Comparison of ENCODE assay signal across 9 cellular contexts in the genomic region with DNA sequence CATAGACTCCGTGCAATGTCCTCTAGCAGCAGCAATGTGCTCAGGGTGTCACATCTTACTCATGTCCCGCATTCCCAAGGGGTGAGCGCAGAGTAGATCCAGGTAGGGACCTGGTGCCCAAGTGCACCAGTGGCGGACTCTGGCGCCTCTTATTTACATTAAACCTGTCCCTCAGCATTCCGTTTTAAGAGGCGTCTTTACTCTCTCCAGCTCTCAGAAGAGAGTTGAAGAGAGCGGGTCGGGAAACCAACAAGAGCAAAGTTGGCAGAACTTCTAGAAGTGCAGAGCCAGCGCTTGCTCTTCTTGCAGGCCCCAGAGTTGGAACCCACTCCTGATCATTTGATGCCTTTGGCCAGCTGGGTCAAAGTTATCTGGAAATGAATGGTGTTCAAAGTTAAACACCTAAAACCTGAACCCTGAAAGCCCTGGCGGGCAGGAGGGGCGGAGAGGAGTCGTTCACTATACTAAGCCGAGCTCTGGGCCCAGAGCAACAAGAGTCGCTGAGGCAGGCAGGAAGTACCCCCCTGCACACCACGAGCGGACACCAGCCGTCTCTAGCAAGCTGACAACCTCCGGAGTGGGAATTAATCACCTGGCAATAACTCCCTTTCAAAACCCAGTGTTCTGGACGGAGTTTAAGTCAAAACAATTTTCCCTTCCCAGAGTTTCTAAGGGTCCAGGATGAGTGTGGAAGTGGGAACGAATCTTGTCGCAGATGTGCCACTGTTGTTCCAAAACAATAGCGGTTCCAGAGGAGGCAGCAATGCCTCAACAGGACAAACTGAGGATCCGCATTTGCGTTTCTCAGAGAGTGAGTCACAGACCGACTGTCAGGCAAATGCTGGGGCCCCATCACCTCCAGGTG.
A peak's percentile ranks its signal among the peaks of the same experiment; 100 is the strongest.
DNase-seq lines count a peak whose midpoint lies in the region; ATAC-seq and TF ChIP-seq lines count a peak whose summit lies in the region.
"Had no signal": no experiment of that assay in that cellular context is flagged by ENCODE, and none has a peak within 500 bp of the region (broad histone marks: within the 10 kb centered on the region; RNA-seq: fewer than 3 reads in every experiment).

No MANE protein-coding gene starts in this region.

- H3K36me3 ChIP-seq in hepatocyte (replicated peaks; ENCODE audit: insufficient read depth, low read depth), result no peaks in the 10 kb centered on the region

- H3K27me3 ChIP-seq in hepatocyte, result peaks cover 70% of the 10 kb centered on the region

- intact Hi-C loops in activated CD4-positive, alpha-beta memory T cell treated with anti-CD3 and anti-CD28 coated beads for 36 hours (cut with micrococcal nuclease), result no loop called here
- intact Hi-C loops in posterior cingulate gyrus (cut with DNase I), result loop anchor here (10.0 kb wide), 1 partner anchor 249 kb away; no protein-coding TSS in a partner anchor

- H3K4me2 ChIP-seq in hepatocyte, result peak overlapping the region; percentile 68

- peaks cover 2% of the 10 kb centered on the region for H3K9me3 Mint-ChIP-seq in activated CD4-positive, alpha-beta memory T cell treated with anti-CD3 and anti-CD28 coated beads for 36 hours

- POLR2A ChIA-PET in GM10248 (lab: Yijun Ruan, JAX), result no interaction called here
- POLR2A ChIA-PET in activated CD4-positive, alpha-beta memory T cell treated with anti-CD3 and anti-CD28 coated beads for 36 hours (lab: Charles Lee), result no interaction called here

- H3K9me3 ChIP-seq in hepatocyte (ENCODE audit: low read depth), result no peaks in the 10 kb centered on the region

- H3K4me3 Mint-ChIP-seq in activated CD4-positive, alpha-beta memory T cell treated with anti-CD3 and anti-CD28 coated beads for 36 hours, result peak overlapping the region; percentile 49

- 9% methylated on average over 26 of the region's 26 CpGs for WGBS in hepatocyte (ENCODE audit: low lambda C conversion rate, missing lambda C conversion rate)

- peaks cover 20% of the 10 kb centered on the region for H3K4me1 ChIP-seq in hepatocyte (ENCODE audit: insufficient read depth)

- H3K27ac ChIP-seq in hepatocyte, result no peak overlapping the region

- TF ChIP-seq CTCF in GM10248 (IDR thresholded peaks at IDR 0.05; ENCODE audit: control extremely low read depth, extremely low read depth, low read depth, missing control alignments) (no peak), hepatocyte (IDR thresholded peaks at IDR 0.05; ENCODE audit: poor library complexity) (no peak)

- H3K36me3 Mint-ChIP-seq in activated CD4-positive, alpha-beta memory T cell treated with anti-CD3 and anti-CD28 coated beads for 36 hours, result peaks cover 2% of the 10 kb centered on the region

- no peaks in the 10 kb centered on the region for H3K79me2 ChIP-seq in hepatocyte

- no peaks in the 10 kb centered on the region for H4K20me1 ChIP-seq in hepatocyte (ENCODE audit: insufficient read depth, poor library complexity, severe bottlenecking)

- no peak for ATAC-seq in GM18517 (IDR thresholded peaks at IDR 0.05; ENCODE audit: unreplicated experiment)

- DNase-seq in GM10248 (ENCODE audit: extremely low spot score) (peak; percentile 8), hepatocyte (ENCODE audit: low spot score) (peak; percentile 45), posterior cingulate gyrus (peak in 6 of 10 donors; percentile 27 to 84 (median 53)), NCI-H1105 treated with DMSO at 0.1 percent for 48 hours (lab: John Stamatoyannopoulos, UW) (no peak), NCI-H2227 treated with DMSO at 0.1 percent for 48 hours (lab: John Stamatoyannopoulos, UW) (no peak), mesenteric fat pad (ENCODE audit: low spot score) (no peak)
- DNase-seq in activated CD4-positive, alpha-beta memory T cell treated with anti-CD3 and anti-CD28 coated beads for 36 hours, result peak; percentile 19
- DNase-seq: NCI-H1105 had no signal

- H3K9me2 ChIP-seq in hepatocyte (replicated peaks; ENCODE audit: insufficient read depth), result no peaks in the 10 kb centered on the region

- no peak overlapping the region for H3K4me3 ChIP-seq in hepatocyte

- peaks cover 36% of the 10 kb centered on the region for H3K27me3 Mint-ChIP-seq in activated CD4-positive, alpha-beta memory T cell treated with anti-CD3 and anti-CD28 coated beads for 36 hours

- H2AFZ ChIP-seq in hepatocyte, result no peak overlapping the region

- peaks cover 17% of the 10 kb centered on the region for H3K4me1 Mint-ChIP-seq in activated CD4-positive, alpha-beta memory T cell treated with anti-CD3 and anti-CD28 coated beads for 36 hours (ENCODE audit: low read depth)

- CTCF ChIA-PET in GM10248 (lab: Yijun Ruan, JAX), result interaction anchor here (1.0 to 1.3 kb wide), 4 partner anchors 10 to 536 kb away, joined by 3 to 4 read pairs (median 4); no protein-coding TSS in a partner anchor
- CTCF ChIA-PET in activated CD4-positive, alpha-beta memory T cell treated with anti-CD3 and anti-CD28 coated beads for 36 hours (lab: Charles Lee), result interaction anchor here (0.8 to 1.4 kb wide), 2 partner anchors 534 to 536 kb away, joined by 3 read pairs; no protein-coding TSS in a partner anchor

- H3K27ac Mint-ChIP-seq in activated CD4-positive, alpha-beta memory T cell treated with anti-CD3 and anti-CD28 coated beads for 36 hours, result no peak overlapping the region

Comparison
In these comparisons a context has a peak if more than half of its experiments do, and no peak if none do; other contexts are left out.
1. DNase-seq: peak in GM10248 (single experiment), activated CD4-positive, alpha-beta memory T cell treated with anti-CD3 and anti-CD28 coated beads for 36 hours (single experiment), hepatocyte (single experiment) and posterior cingulate gyrus (6 of 10); none in NCI-H1105 treated with DMSO at 0.1 percent for 48 hours (single experiment), NCI-H2227 treated with DMSO at 0.1 percent for 48 hours (single experiment) and mesenteric fat pad (single experiment).